ENCODE assay signal across 11 cellular contexts in genomic region chr17:37546242-37546641, GRCh38.
"Had no signal": no experiment of that assay in that cellular context is flagged by ENCODE, and none has a peak within 500 bp of the region (broad histone marks: within the 10 kb centered on the region; RNA-seq: fewer than 3 reads in every experiment).

No MANE protein-coding gene starts in this region.

- H3K36me3 ChIP-seq: ovary had no signal

- H3K27ac Mint-ChIP-seq: activated B cell treated with CpG ODN at 0.5 μM for 24 hours; activated CD4-positive, alpha-beta T cell treated with anti-CD3 and anti-CD28 coated beads, Interleukin-2, amount 10 ng/mL, durations not matched to agents 7 days and 5 days had no signal

- H3K9me3 ChIP-seq: ovary had no signal

- H3K4me3 Mint-ChIP-seq: activated B cell treated with CpG ODN at 0.5 μM for 24 hours; activated CD4-positive, alpha-beta T cell treated with anti-CD3 and anti-CD28 coated beads, Interleukin-2, amount 10 ng/mL, durations not matched to agents 7 days and 5 days had no signal

- H3K27me3 ChIP-seq: ovary had no signal

- H3K4me3 ChIP-seq: lung, ovary had no signal

- DNase-seq: activated B cell treated with CpG ODN at 0.5 μM for 24 hours; activated CD4-positive, alpha-beta T cell treated with anti-CD3 and anti-CD28 coated beads, Interleukin-2, amount 10 ng/mL, durations not matched to agents 7 days and 5 days; activated T-cell treated with anti-CD3 and anti-CD28 coated beads for 4 hours; aorta; glutamatergic neuron; left cardiac atrium; ovary; stimulated activated CD4-positive, alpha-beta T cell treated with anti-CD3 and anti-CD28 coated beads, Interleukin-4, amount 100 ng/mL, for 1 hour; stimulated activated CD8-positive, alpha-beta memory T cell treated with anti-CD3 and anti-CD28 coated beads, Interleukin-4, amount 100 ng/mL, for 48 hours had no signal

- H3K9me3 Mint-ChIP-seq: activated B cell treated with CpG ODN at 0.5 μM for 24 hours; activated CD4-positive, alpha-beta T cell treated with anti-CD3 and anti-CD28 coated beads, Interleukin-2, amount 10 ng/mL, durations not matched to agents 7 days and 5 days; activated naive CD4-positive, alpha-beta T cell treated with anti-CD3 and anti-CD28 coated beads, Interleukin-2, amount 50 U/mL, for 72 hours had no signal

- H3K27me3 Mint-ChIP-seq: activated B cell treated with CpG ODN at 0.5 μM for 24 hours; activated CD4-positive, alpha-beta T cell treated with anti-CD3 and anti-CD28 coated beads, Interleukin-2, amount 10 ng/mL, durations not matched to agents 7 days and 5 days had no signal

- ATAC-seq: left cardiac atrium had no signal
